In genomic region chr12:80531646-80532045, GRCh38 we compare ENCODE assay signal across 23 cellular contexts.
"Had no signal": no experiment of that assay in that cellular context is flagged by ENCODE, and none has a peak within 500 bp of the region (broad histone marks: within the 10 kb centered on the region; RNA-seq: fewer than 3 reads in every experiment).

No MANE protein-coding gene starts in this region.

- H3K9ac ChIP-seq: parathyroid adenoma had no signal

- ATAC-seq: left colon; left lung; lower lobe of right lung; naive thymus-derived CD8-positive, alpha-beta T cell; right lobe of liver; stimulated activated effector memory CD8-positive, alpha-beta T cell treated with anti-CD3 and anti-CD28 coated beads, Interleukin-12 subunit alpha, Interleukin-12 subunit beta, amount 100 ng/mL, for 72 hours; upper lobe of right lung had no signal

- H2AFZ ChIP-seq: parathyroid adenoma had no signal

- H3K4me1 ChIP-seq: left lung, lower lobe of right lung, parathyroid adenoma, right atrium auricular region, right lobe of liver, spleen, suprapubic skin, tibial artery, upper lobe of right lung had no signal

- H3K27ac ChIP-seq: left lung, lower lobe of right lung, parathyroid adenoma, right atrium auricular region, right lobe of liver, skin epidermis, spleen, suprapubic skin, thoracic aorta, tibial artery, upper lobe of right lung had no signal

- H3K9me3 ChIP-seq: left lung, lower lobe of right lung, right atrium auricular region, right lobe of liver, spleen, suprapubic skin, thoracic aorta, tibial artery, upper lobe of right lung had no signal

- H3K27me3 ChIP-seq: left lung, right atrium auricular region, right lobe of liver, spleen, suprapubic skin, tibial artery, upper lobe of right lung had no signal

- H3K36me3 ChIP-seq: left lung, lower lobe of right lung, right atrium auricular region, right lobe of liver, spleen, suprapubic skin, thoracic aorta, tibial artery, upper lobe of right lung had no signal

- H3K79me2 ChIP-seq: parathyroid adenoma had no signal

- H3K4me3 ChIP-seq: left lung, lower lobe of right lung, right atrium auricular region, right lobe of liver, skin epidermis, spleen, suprapubic skin, thoracic aorta, tibial artery, upper lobe of right lung had no signal

- DNase-seq: hypothalamus; immature natural killer cell; kidney; left colon; lower lobe of right lung; mammary epithelial cell; mesenchymal stem cell; naive thymus-derived CD8-positive, alpha-beta T cell; nucleus accumbens; right lobe of liver; spleen; stimulated activated CD4-positive, alpha-beta T cell treated with anti-CD3 and anti-CD28 coated beads, Interleukin-4, amount 100 ng/mL, for 24 hours; stimulated activated naive CD4-positive, alpha-beta T cell; tibial artery; trophoblast cell; upper lobe of right lung had no signal
